ENCODE assay signal across 12 cellular contexts in genomic region chr4:125750399-125750798, GRCh38.
"Had no signal": no experiment of that assay in that cellular context is flagged by ENCODE, and none has a peak within 500 bp of the region (broad histone marks: within the 10 kb centered on the region; RNA-seq: fewer than 3 reads in every experiment).

No MANE protein-coding gene starts in this region.

- H3K4me1 ChIP-seq: uterus had no signal

- DNase-seq: activated CD4-positive, alpha-beta memory T cell treated with anti-CD3 and anti-CD28 coated beads for 36 hours; activated CD4-positive, alpha-beta T cell treated with anti-CD3 and anti-CD28 coated beads for 36 hours; activated CD8-positive, alpha-beta memory T cell treated with anti-CD3 and anti-CD28 coated beads, Interleukin-2, amount 10 ng/mL, durations not matched to agents 7 days and 5 days; activated naive CD4-positive, alpha-beta T cell treated with anti-CD3 and anti-CD28 coated beads, Interleukin-2, amount 10 ng/mL, durations not matched to agents 7 days and 5 days; activated T-cell treated with anti-CD3 and anti-CD28 coated beads, Interleukin-2, amount 50 U/mL, for 1 hour; naive B cell; stimulated activated CD4-positive, alpha-beta T cell treated with anti-CD3 and anti-CD28 coated beads, Interleukin-4, amount 100 ng/mL, for 1 hour; stimulated activated naive CD4-positive, alpha-beta T cell had no signal

- H3K4me3 ChIP-seq: dorsolateral prefrontal cortex, heart left ventricle, tibial artery, uterus had no signal

- H3K27me3 ChIP-seq: dorsolateral prefrontal cortex, heart left ventricle, tibial artery, uterus had no signal

- ATAC-seq: activated CD4-positive, alpha-beta T cell treated with anti-CD3 and anti-CD28 coated beads for 36 hours; activated CD8-positive, alpha-beta memory T cell treated with anti-CD3 and anti-CD28 coated beads, Interleukin-2, amount 10 ng/mL, durations not matched to agents 7 days and 5 days had no signal

- H3K27ac ChIP-seq: dorsolateral prefrontal cortex, heart left ventricle, tibial artery, uterus had no signal

- H3K36me3 ChIP-seq: heart left ventricle, tibial artery had no signal

- H3K9me3 ChIP-seq: tibial artery, uterus had no signal
